In genomic region chr2:27954261-27954673, GRCh38 we compare ENCODE assay signal across 8 cellular contexts.
DNase-seq lines count a peak whose midpoint lies in the region; ATAC-seq, FAIRE-seq and TF ChIP-seq lines count a peak whose summit lies in the region.

No MANE protein-coding gene starts in this region.

- WGBS in K562 (ENCODE audit: insufficient coverage, low coverage, missing lambda C conversion rate): 47% methylated on average over 3 of the region's 3 CpGs
- WGBS in aorta, 2 donors: 26 to 28% methylated on average over 3 of the region's 3 CpGs

- no peak overlapping the region for H3K4me2 ChIP-seq in K562 (ENCODE audit: insufficient read depth, low read length)

- no peak for TF ChIP-seq POLR2A in K562 (conservative IDR thresholded peaks at IDR 0.05)

- H3K27me3 ChIP-seq in K562 (ENCODE audit: control insufficient read depth in 2 of 2, insufficient read depth in 2 of 2, low read length in 2 of 2) (no peaks in the 10 kb centered on the region), lower lobe of right lung (ENCODE audit: low read depth) (no peaks in the 10 kb centered on the region), aorta (ENCODE audit: control insufficient read depth in 1 of 2, insufficient read depth in 2 of 2, low read length in 1 of 2) (no peaks in the 10 kb centered on the region)
- H3K27me3 ChIP-seq in effector memory CD4-positive, alpha-beta T cell (replicated peaks; ENCODE audit: control insufficient read depth, insufficient read depth, low read length, poor library complexity, severe bottlenecking): no peaks in the 10 kb centered on the region

- TF ChIP-seq CTCF in K562 (IDR thresholded peaks at IDR 0.05 in 2 of 3, conservative IDR thresholded peaks at IDR 0.05 in 1 of 3; ENCODE audit: insufficient read depth in 2 of 3, low read depth in 1 of 3, low read length in 3 of 3): no peak
- no peak for TF ChIP-seq CTCF in lower lobe of right lung (IDR thresholded peaks at IDR 0.05)

- no peaks in the 10 kb centered on the region for H3K79me2 ChIP-seq in K562 (ENCODE audit: control insufficient read depth, insufficient read depth, low read length)

- CTCF ChIA-PET in K562 (lab: Yijun Ruan, JAX; ENCODE audit: low intra/inter-chr PET ratio): no interaction called here

- no peaks in the 10 kb centered on the region for H3K9me1 ChIP-seq in K562 (ENCODE audit: control insufficient read depth, insufficient read depth, low read length)

- H3K27ac ChIP-seq in K562 (ENCODE audit: extremely low read depth, low read depth, low read length) (no peak overlapping the region), lower lobe of right lung (peak overlapping the region; percentile 20), aorta (ENCODE audit: low read depth in 1 of 2, low read length in 2 of 2) (peak overlapping the region in 1 of 2 donors; percentile 37)
- no peak overlapping the region for H3K27ac ChIP-seq in effector memory CD4-positive, alpha-beta T cell (ENCODE audit: insufficient read depth, low read length, poor library complexity, severe bottlenecking)

- POLR2A ChIA-PET in K562 (lab: Yijun Ruan, JAX): no interaction called here

- H3K9ac ChIP-seq in K562 (ENCODE audit: insufficient read depth in 1 of 2, low read depth in 2 of 2, low read length in 2 of 2): no peak overlapping the region

- no peak for DNase-seq in Right ventricle myocardium superior
- DNase-seq in cardiac septum (ENCODE audit: low spot score): no peak
- DNase-seq in K562 (ENCODE audit: extremely low read depth in 1 of 4, low spot score in 3 of 4): no peak
- DNase-seq in lower lobe of right lung: no peak
- no peak for DNase-seq in aorta
- no peak for DNase-seq in effector memory CD4-positive, alpha-beta T cell
- no peak for DNase-seq in left lobe of liver (ENCODE audit: low spot score)
- DNase-seq in SHP77 (lab: John Stamatoyannopoulos, UW): no peak

- in situ Hi-C loops in K562 (cut with MboI): no loop called here

- H3K4me3 ChIP-seq in K562: no peak overlapping the region
- no peak overlapping the region for H3K4me3 ChIP-seq in lower lobe of right lung
- no peak overlapping the region for H3K4me3 ChIP-seq in aorta (ENCODE audit: low read length in 2 of 2)
- H3K4me3 ChIP-seq in effector memory CD4-positive, alpha-beta T cell (ENCODE audit: insufficient read depth, low read depth, low read length, poor library complexity, severe bottlenecking): no peak overlapping the region

- intact Hi-C loops in Right ventricle myocardium superior (cut with DNase I): no loop called here
- intact Hi-C loops in cardiac septum (cut with DNase I): loop anchor here (2.0 to 5.0 kb wide), 3 partner anchors 62 to 437 kb away; partner anchors contain the start of genes BABAM2 and RBKS
- intact Hi-C loops in K562 (cut with micrococcal nuclease): no loop called here
- intact Hi-C loops in lower lobe of right lung (cut with DNase I): no loop called here
- intact Hi-C loops in aorta (cut with DNase I): loop anchor here (2.0 to 10.0 kb wide), 3 partner anchors 249 to 443 kb away; partner anchors contain the start of gene FOSL2 (in 1 of the 2)

- BruUV-seq in K562 (replicated peaks; lab: Mats Ljungman, UMichigan): no TSS peak

- TF ChIP-seq EP300 in K562 (IDR thresholded peaks at IDR 0.05; ENCODE audit: low read length): no peak

- H3K4me1 ChIP-seq in K562 (replicated peaks in 1 of 2; ENCODE audit: control insufficient read depth in 2 of 2, insufficient read depth in 2 of 2, low read length in 2 of 2) (no peaks in the 10 kb centered on the region; a peak in 1 of 5 replicates), lower lobe of right lung (peaks cover 52% of the 10 kb centered on the region), aorta (ENCODE audit: control insufficient read depth in 1 of 2, insufficient read depth in 2 of 2, low read length in 2 of 2) (peaks cover 5 to 8% of the 10 kb centered on the region in 2 donors)
- H3K4me1 ChIP-seq in effector memory CD4-positive, alpha-beta T cell (ENCODE audit: control insufficient read depth, insufficient read depth, low read length, poor library complexity, severe bottlenecking): peaks cover 15% of the 10 kb centered on the region

- no peak for TF ChIP-seq RAD21 in K562 (CRISPR knock-in tag; conservative IDR thresholded peaks at IDR 0.05 in 1 of 2, IDR thresholded peaks at IDR 0.05 in 1 of 2)

- peak; percentile 37 for ATAC-seq in Right ventricle myocardium superior (ENCODE audit: poor library complexity)
- no peak for ATAC-seq in K562
- ATAC-seq in lower lobe of right lung: peak in 1 of 2 donors; percentile 7
- ATAC-seq in aorta (ENCODE audit: low FRiP score): peak; percentile 57
- ATAC-seq in left lobe of liver: no peak

- no peak overlapping the region for H2AFZ ChIP-seq in K562 (ENCODE audit: low read depth, low read length)

- FAIRE-seq in K562 (lab: Jason Lieb, UNC): no peak

- H4K20me1 ChIP-seq in K562 (replicated peaks; ENCODE audit: control insufficient read depth, insufficient read depth, low read length): no peaks in the 10 kb centered on the region

- no peaks in the 10 kb centered on the region for H3K9me3 ChIP-seq in K562 (replicated peaks; ENCODE audit: control insufficient read depth, insufficient read depth, low read depth, low read length)
- peaks cover 4% of the 10 kb centered on the region for H3K9me3 ChIP-seq in lower lobe of right lung
- H3K9me3 ChIP-seq in aorta (ENCODE audit: control insufficient read depth, low read length): no peaks in the 10 kb centered on the region
- no peaks in the 10 kb centered on the region for H3K9me3 ChIP-seq in effector memory CD4-positive, alpha-beta T cell (ENCODE audit: control insufficient read depth, low read length)

- H3K36me3 ChIP-seq in K562 (ENCODE audit: control insufficient read depth, insufficient read depth, low read length) (no peaks in the 10 kb centered on the region), lower lobe of right lung (no peaks in the 10 kb centered on the region), aorta (ENCODE audit: control insufficient read depth in 1 of 2, insufficient read depth in 2 of 2, low read length in 1 of 2) (no peaks in the 10 kb centered on the region)
- H3K36me3 ChIP-seq in effector memory CD4-positive, alpha-beta T cell (ENCODE audit: control insufficient read depth, insufficient read depth, low read length): no peaks in the 10 kb centered on the region

TF ChIP-seq in K562, 482 proteins besides CTCF, POLR2A, EP300 and RAD21:
- no peak for TF ChIP-seq BMI1 (IDR thresholded peaks at IDR 0.05; ENCODE audit: low read length)
- TF ChIP-seq ZNF589 (CRISPR knock-in tag; IDR thresholded peaks at IDR 0.05; ENCODE audit: low read depth): 0 out of 2 replicates have a peak, but pooled peaks have one; percentile 30
TF ChIP-seq in K562: peak in this region for 1.

Comparison
In these comparisons a context has a peak if more than half of its experiments do, and no peak if none do; other contexts are left out.
1. intact Hi-C loops: an anchor here in cardiac septum (2.0 to 5.0 kb wide) and aorta (2.0 to 10.0 kb wide); none called in Right ventricle myocardium superior, K562 and lower lobe of right lung.
2. ATAC-seq: peak in Right ventricle myocardium superior (single experiment) and aorta (single experiment); none in K562 (single experiment) and left lobe of liver (single experiment).